Comparison of ENCODE assay signal across 17 cellular contexts in the genomic region with DNA sequence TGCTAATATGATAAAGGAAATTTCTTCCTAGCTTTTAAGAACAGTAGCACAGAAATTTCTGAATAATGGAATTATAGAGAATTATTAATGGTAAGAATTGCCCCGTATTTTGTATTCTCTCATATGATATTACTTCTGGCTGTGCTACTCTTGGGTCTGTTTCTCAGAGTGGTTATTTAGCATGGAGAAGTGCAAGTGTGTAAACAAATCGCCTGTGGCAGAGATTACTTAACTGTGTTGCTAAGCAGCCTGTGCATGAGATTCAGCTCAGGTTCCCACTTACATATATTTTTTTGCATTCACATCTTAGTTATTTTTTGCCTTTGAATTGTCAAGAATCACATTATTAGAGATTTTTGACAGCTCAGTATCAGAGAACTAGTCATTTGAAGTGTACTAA.
DNase-seq lines count a peak whose midpoint lies in the region.
"Had no signal": no experiment of that assay in that cellular context is flagged by ENCODE, and none has a peak within 500 bp of the region (broad histone marks: within the 10 kb centered on the region; RNA-seq: fewer than 3 reads in every experiment).

No MANE protein-coding gene starts in this region.

- DNase-seq in NCI-H1105 treated with DMSO at 0.1 percent for 48 hours (lab: John Stamatoyannopoulos, UW) (peak; percentile 13), NCI-H1105 (lab: John Stamatoyannopoulos, UW) (no peak), NCI-H2107 treated with DMSO at 0.1 percent for 48 hours (lab: John Stamatoyannopoulos, UW; ENCODE audit: unreplicated experiment) (peak; percentile 78), NCI-H774 (lab: John Stamatoyannopoulos, UW) (peak; percentile 19), NCI-H2029 (lab: John Stamatoyannopoulos, UW) (no peak), hypothalamus (lab: John Stamatoyannopoulos, UW) (no peak)
- DNase-seq in stimulated activated CD4-positive, alpha-beta T cell treated with anti-CD3 and anti-CD28 coated beads, Interleukin-4, amount 100 ng/mL, for 1 hour, result no peak
- DNase-seq in CD8-positive, alpha-beta memory T cell, result no peak
- DNase-seq: DMS 273 treated with DMSO at 0.1 percent for 48 hours, H7, NCI-H2081 treated with DMSO at 0.1 percent for 48 hours, NCI-H524 treated with DMSO at 0.1 percent for 48 hours, T-cell had no signal

- H3K9me3 ChIP-seq in CD8-positive, alpha-beta memory T cell (ENCODE audit: low read length), result no peaks in the 10 kb centered on the region

- H3K36me3 ChIP-seq in CD8-positive, alpha-beta memory T cell (ENCODE audit: insufficient read depth, low read length), result peaks cover 11% of the 10 kb centered on the region

- POLR2A ChIA-PET in CD8-positive, alpha-beta memory T cell (lab: Charles Lee), result no interaction called here

- peaks cover 0 to 11% (median 0%) of the 10 kb centered on the region in 5 donors for H3K9me3 Mint-ChIP-seq in CD8-positive, alpha-beta memory T cell

- H3K4me1 Mint-ChIP-seq in CD8-positive, alpha-beta memory T cell, result peaks cover 30 to 34% (median 31%) of the 10 kb centered on the region in 3 donors

- H3K4me3 ChIP-seq in CD8-positive, alpha-beta memory T cell (ENCODE audit: low read length), result no peak overlapping the region
- H3K4me3 ChIP-seq: BLaER1, GM12878, SK-N-MC had no signal

- H3K27ac ChIP-seq in CD8-positive, alpha-beta memory T cell (ENCODE audit: low read depth, low read length), result no peak overlapping the region
- H3K27ac ChIP-seq: 22Rv1, BLaER1, SK-N-MC had no signal

- peaks cover 16% of the 10 kb centered on the region for H3K4me1 ChIP-seq in CD8-positive, alpha-beta memory T cell (ENCODE audit: insufficient read depth, low read length)

- H3K27me3 Mint-ChIP-seq in CD8-positive, alpha-beta memory T cell, result no peaks in the 10 kb centered on the region
- H3K27me3 Mint-ChIP-seq: T-cell had no signal

- CTCF ChIA-PET in CD8-positive, alpha-beta memory T cell (lab: Charles Lee), result no interaction called here

- peaks cover 23 to 43% (median 31%) of the 10 kb centered on the region in 3 donors for H3K36me3 Mint-ChIP-seq in CD8-positive, alpha-beta memory T cell

- no peaks in the 10 kb centered on the region for H3K27me3 ChIP-seq in CD8-positive, alpha-beta memory T cell (ENCODE audit: insufficient read depth, low read length, poor library complexity, severe bottlenecking)
- H3K27me3 ChIP-seq: BLaER1 had no signal

- H3K4me3 Mint-ChIP-seq in CD8-positive, alpha-beta memory T cell, result no peak overlapping the region
- H3K4me3 Mint-ChIP-seq: T-cell had no signal

- H3K27ac Mint-ChIP-seq in CD8-positive, alpha-beta memory T cell, result peak overlapping the region in 1 of 8 donors; percentile 23
- H3K27ac Mint-ChIP-seq: T-cell had no signal

Comparison
In these comparisons a context has a peak if more than half of its experiments do, and no peak if none do; other contexts are left out.
1. DNase-seq: peak in NCI-H1105 treated with DMSO at 0.1 percent for 48 hours (single experiment), NCI-H2107 treated with DMSO at 0.1 percent for 48 hours (single experiment) and NCI-H774 (single experiment); none in NCI-H1105 (single experiment), stimulated activated CD4-positive, alpha-beta T cell treated with anti-CD3 and anti-CD28 coated beads, Interleukin-4, amount 100 ng/mL, for 1 hour (single experiment), NCI-H2029 (single experiment), hypothalamus (0 of 51) and CD8-positive, alpha-beta memory T cell (0 of 5).